Comparison of ENCODE assay signal across 8 cellular contexts in genomic region chr10:17665742-17666141, GRCh38. TPM values are rescaled to one million over a fixed set of nuclear protein-coding genes. Genes with fewer than 3 reads are reported as not detected.
DNase-seq lines count a peak whose midpoint lies in the region; ATAC-seq, FAIRE-seq and TF ChIP-seq lines count a peak whose summit lies in the region.
"Had no signal": no experiment of that assay in that cellular context is flagged by ENCODE, and none has a peak within 500 bp of the region (broad histone marks: within the 10 kb centered on the region; RNA-seq: fewer than 3 reads in every experiment).

No MANE protein-coding gene starts in this region.

- no peak for FAIRE-seq in urothelium cell line (lab: Jason Lieb, UNC)

- peaks cover 87% of the 10 kb centered on the region for H3K79me2 ChIP-seq in Loucy (ENCODE audit: insufficient read depth, low read length)

- H3K4me3 ChIP-seq in Loucy (ENCODE audit: low read length, poor library complexity, severe bottlenecking), result no peak overlapping the region

- peaks cover 18% of the 10 kb centered on the region; the same call in 1 of the 2 replicates for H3F3A ChIP-seq in Loucy (ENCODE audit: low read depth)

- H3K27me3 ChIP-seq in Loucy (ENCODE audit: insufficient read depth, low read length, poor library complexity, severe bottlenecking), result no peaks in the 10 kb centered on the region

- TF ChIP-seq CTCF in Loucy (conservative IDR thresholded peaks at IDR 0.05; ENCODE audit: low read length), result no peak

- H2AFZ ChIP-seq in Loucy (ENCODE audit: low read length), result no peak overlapping the region

- H3K9me2 ChIP-seq in Loucy (replicated peaks; ENCODE audit: low read depth, low read length), result no peaks in the 10 kb centered on the region

- H3K9me3 ChIP-seq in Loucy (ENCODE audit: insufficient read depth, low read depth, low read length), result no peaks in the 10 kb centered on the region

- no peak overlapping the region for H3K9ac ChIP-seq in Loucy (ENCODE audit: low read depth, low read length, poor library complexity, severe bottlenecking)

- ATAC-seq in GM19452 (IDR thresholded peaks at IDR 0.05; ENCODE audit: unreplicated experiment), result no peak
- ATAC-seq in activated CD4-positive, CD25-positive, alpha-beta regulatory T cell treated with anti-CD3 and anti-CD28 coated beads, Interleukin-2, amount 50 U/mL, for 24 hours, result no peak

- peak; percentile 93 for DNase-seq in dedifferentiated amniotic fluid mesenchymal stem cell (ENCODE audit: extremely low spot score)
- DNase-seq in lung microvascular endothelial cell (ENCODE audit: low read depth in 2 of 2), result peak; percentile 44 to 92
- peak; percentile 53 for DNase-seq in urothelium cell line (ENCODE audit: low spot score)
- no peak for DNase-seq in C1 segment of cervical spinal cord (lab: John Stamatoyannopoulos, UW)
- DNase-seq: stimulated activated CD4-positive, alpha-beta T cell treated with anti-CD3 and anti-CD28 coated beads, Interleukin-4, amount 100 ng/mL, for 1 hour had no signal

- peaks cover 64% of the 10 kb centered on the region for H3K4me1 ChIP-seq in Loucy (ENCODE audit: insufficient read depth, low read length, poor library complexity, severe bottlenecking)

- peaks cover 10% of the 10 kb centered on the region for H4K20me1 ChIP-seq in Loucy (ENCODE audit: insufficient read depth, low read length, poor library complexity, severe bottlenecking)

- H3K4me2 ChIP-seq in Loucy (ENCODE audit: low read depth, low read length, poor library complexity, severe bottlenecking), result peak overlapping the region; percentile 28

- H3K36me3 ChIP-seq in Loucy (ENCODE audit: insufficient read depth, low read length), result peaks cover 14% of the 10 kb centered on the region; the same call in 1 of the 2 replicates

RNA-seq across cellular contexts. Expression of gene STAM, which starts 21.8 kb away (rescaled TPM):
- total RNA-seq in lung microvascular endothelial cell, result 7.6 and 10.1 TPM in 2 replicates

RNA-seq across cellular contexts. Expression of gene HACD1, which starts 48.6 kb away (rescaled TPM):
- total RNA-seq in lung microvascular endothelial cell, result 17.5 and 23.1 TPM in 2 replicates

Comparison
In these comparisons a context has a peak if more than half of its experiments do, and no peak if none do; other contexts are left out.
1. DNase-seq: peak in dedifferentiated amniotic fluid mesenchymal stem cell (single experiment), lung microvascular endothelial cell (2 of 2) and urothelium cell line (single experiment); none in C1 segment of cervical spinal cord (0 of 14).